ENCODE assay signal across 8 cellular contexts in genomic region chr17:7019839-7020519, GRCh38. TPM values are rescaled to one million over a fixed set of nuclear protein-coding genes. Genes with fewer than 3 reads are reported as not detected.
DNase-seq lines count a peak whose midpoint lies in the region; ATAC-seq and TF ChIP-seq lines count a peak whose summit lies in the region.

No MANE protein-coding gene starts in this region.

- no peak for DNase-seq in BJ (ENCODE audit: low read depth)
- peak; percentile 55 for DNase-seq in NCI-H1694 (lab: John Stamatoyannopoulos, UW)
- no peak for DNase-seq in chondrocyte (ENCODE audit: low spot score)
- DNase-seq in left lung, result no peak
- peak; percentile 68 for DNase-seq in transverse colon
- DNase-seq in T-helper 9 cell, result no peak

- in situ Hi-C loops in transverse colon (cut with MboI; ENCODE audit: low pct_ligation_motif_present in 1 of 4, low pct_unique_long_range_greater_than_20kb in 1 of 4, low sequenced_read_pairs in 3 of 4), result loop anchor here in 2 of 4 donors (25.0 kb wide), 2 partner anchors 358 to 383 kb away; partner anchors contain the start of genes C17orf100 (in 1 of the 2), KIAA0753 (in 1 of the 2), MED31 (in 1 of the 2) and TXNDC17 (in 1 of the 2)

- no peaks in the 10 kb centered on the region for H3K36me3 Mint-ChIP-seq in chondrocyte (ENCODE audit: low read depth)

- H3K27me3 Mint-ChIP-seq in chondrocyte (ENCODE audit: low read depth), result peaks cover 11% of the 10 kb centered on the region

- intact Hi-C loops in left lung (cut with DNase I) (no loop called here), transverse colon (cut with DNase I; ENCODE audit: low total_unique reads) (no loop called here)

- H3K36me3 ChIP-seq in BJ (ENCODE audit: control insufficient read depth, insufficient read depth, low read length), result peaks cover 4% of the 10 kb centered on the region
- H3K36me3 ChIP-seq in left lung, result peaks cover 0 to 15% of the 10 kb centered on the region in 2 donors
- no peaks in the 10 kb centered on the region for H3K36me3 ChIP-seq in transverse colon

- H3K27ac ChIP-seq in left lung, result peak overlapping the region; percentile 86 to 89
- peak overlapping the region; percentile 74 to 98 (median 89) for H3K27ac ChIP-seq in transverse colon

- no peak for TF ChIP-seq EP300 in transverse colon (IDR thresholded peaks at IDR 0.05; ENCODE audit: low read depth)

- H3K27ac Mint-ChIP-seq in chondrocyte (ENCODE audit: unreplicated experiment), result peak overlapping the region; percentile 45

- TF ChIP-seq CTCF in BJ (IDR thresholded peaks at IDR 0.05; ENCODE audit: insufficient read depth, low read depth, low read length) (no peak), chondrocyte (IDR thresholded peaks at IDR 0.05) (no peak), left lung (IDR thresholded peaks at IDR 0.05) (no peak), transverse colon (IDR thresholded peaks at IDR 0.05) (no peak)

- H3K9me3 ChIP-seq in left lung (no peaks in the 10 kb centered on the region), transverse colon (no peaks in the 10 kb centered on the region)

- no peak for TF ChIP-seq POLR2A in transverse colon (IDR thresholded peaks at IDR 0.05)

- CTCF ChIA-PET in BJ (lab: Yijun Ruan, JAX), result interaction anchor here (0.6 to 4.2 kb wide), 7 partner anchors 14 to 354 kb away, joined by 4 to 61 read pairs (median 7); no protein-coding TSS in a partner anchor

- H3K4me1 Mint-ChIP-seq in chondrocyte (ENCODE audit: low read depth), result peaks cover 31% of the 10 kb centered on the region

- H3K4me3 Mint-ChIP-seq in chondrocyte (ENCODE audit: unreplicated experiment), result peak overlapping the region; percentile 54

- H3K27me3 ChIP-seq in BJ (ENCODE audit: control insufficient read depth, insufficient read depth, low read length), result no peaks in the 10 kb centered on the region
- peaks cover 0 to 15% of the 10 kb centered on the region in 2 donors for H3K27me3 ChIP-seq in left lung
- peaks cover 12% of the 10 kb centered on the region for H3K27me3 ChIP-seq in transverse colon

- WGBS in transverse colon (ENCODE audit: low coverage in 1 of 2), 2 donors, result 10 to 16% methylated on average over 2 to 16 of the region's 16 CpGs

- peak overlapping the region; percentile 36 for H3K4me3 ChIP-seq in BJ (ENCODE audit: low read depth, low read length)
- peak overlapping the region; percentile 16 to 38 for H3K4me3 ChIP-seq in left lung
- H3K4me3 ChIP-seq in transverse colon, result peak overlapping the region; percentile 37 to 49 (median 41)

- POLR2A ChIA-PET in BJ (lab: Charles Lee), result no interaction called here

- no peaks in the 10 kb centered on the region for H3K9me3 Mint-ChIP-seq in chondrocyte (ENCODE audit: low read depth)

- no peak for ATAC-seq in left lung
- ATAC-seq in HG03135 (IDR thresholded peaks at IDR 0.05; ENCODE audit: unreplicated experiment), result no peak
- ATAC-seq in GM19452 (IDR thresholded peaks at IDR 0.05; ENCODE audit: unreplicated experiment), result no peak

- H3K4me1 ChIP-seq in left lung, result peaks cover 6 to 82% of the 10 kb centered on the region in 2 donors
- H3K4me1 ChIP-seq in transverse colon, result peaks cover 14 to 61% (median 41%) of the 10 kb centered on the region in 4 donors

RNA-seq across cellular contexts. Expression of gene BCL6B, which starts 2.9 kb away (rescaled TPM):
- not detected in 2 replicates for polyA plus RNA-seq in BJ (2011; rRNA removed)
- polyA minus RNA-seq in BJ (2011; rRNA and poly(A)+ RNA removed), result not detected in 2 replicates
- not detected in 3 replicates for total RNA-seq in chondrocyte
- total RNA-seq in left lung, result 10 to 100 TPM; 13.3 to 17.2 TPM
- 1 to 10 TPM in 1 of 4 donors, under 1 TPM in 2, not detected in 1; 0.32 to 1.8 (median 0.82) TPM for total RNA-seq in transverse colon

RNA-seq across cellular contexts. Expression of gene RNASEK, which starts 7.6 kb away (rescaled TPM):
- 362 and 399 TPM in 2 replicates for polyA plus RNA-seq in BJ (2011; rRNA removed)
- polyA minus RNA-seq in BJ (2011; rRNA and poly(A)+ RNA removed), result 75.4 and 87.6 TPM in 2 replicates
- total RNA-seq in chondrocyte, result 241 to 266 TPM (median 259 TPM) in 3 replicates
- total RNA-seq in left lung, result 100 to 1,000 TPM; 279 to 284 TPM
- 100 to 1,000 TPM in 2 of 4 donors, 10 to 100 TPM in 2; 38.8 to 177 (median 118) TPM for total RNA-seq in transverse colon

RNA-seq across cellular contexts. Expression of gene SLC16A13, which starts 15.8 kb away (rescaled TPM):
- 1.4 and 2.8 TPM in 2 replicates for polyA plus RNA-seq in BJ (2011; rRNA removed)
- 0.93 and 1.4 TPM in 2 replicates for polyA minus RNA-seq in BJ (2011; rRNA and poly(A)+ RNA removed)
- total RNA-seq in chondrocyte (3.5 to 5.4 TPM (median 4.8 TPM) in 3 replicates), left lung (10 to 100 TPM in 1 of 2 donors, 1 to 10 TPM in 1; 9.5 to 21.5 TPM), transverse colon (1 to 10 TPM in 3 of 4 donors, not detected in 1; 2.4 to 8.6 (median 3.5) TPM)

RNA-seq across cellular contexts. Expression of gene SLC16A11, which starts 23.9 kb away (rescaled TPM):
- not detected in 2 replicates for polyA plus RNA-seq in BJ (2011; rRNA removed)
- polyA minus RNA-seq in BJ (2011; rRNA and poly(A)+ RNA removed), result not detected in 2 replicates
- total RNA-seq in chondrocyte (0.41 to 0.85 TPM (median 0.47 TPM) in 3 replicates), left lung (1 to 10 TPM; 1.2 to 2.5 TPM), transverse colon (1 to 10 TPM in 2 of 4 donors, not detected in 2; 1.2 to 2.2 TPM)

RNA-seq across cellular contexts. Expression of gene ALOX12, which starts 24.1 kb away (rescaled TPM):
- not detected in 2 replicates for polyA plus RNA-seq in BJ (2011; rRNA removed)
- polyA minus RNA-seq in BJ (2011; rRNA and poly(A)+ RNA removed), result not detected in 2 replicates
- not detected in 3 replicates for total RNA-seq in chondrocyte
- total RNA-seq in left lung, result under 1 TPM; 0.29 to 0.67 TPM
- total RNA-seq in transverse colon, result not detected

Comparison
In these comparisons a context has a peak if more than half of its experiments do, and no peak if none do; other contexts are left out.
1. DNase-seq: peak in NCI-H1694 (single experiment) and transverse colon (single experiment); none in BJ (single experiment), chondrocyte (single experiment), left lung (0 of 2) and T-helper 9 cell (single experiment).
2. RNA of gene BCL6B, which starts 2.9 kb away (total RNA-seq): 13.3 to 17.2 TPM in left lung; 0.32 to 1.8 TPM in transverse colon and not detected in chondrocyte; every median in the first group is over 4 times any median in the second.
3. Peak in every context shown above with its lines, with median percentiles within 50 percentile points of each other: H3K4me3 ChIP-seq.